18 cellular contexts compared by ENCODE assay signal in genomic region chr11:78833237-78833636, GRCh38.
DNase-seq lines count a peak whose midpoint lies in the region; ATAC-seq and TF ChIP-seq lines count a peak whose summit lies in the region.
"Had no signal": no experiment of that assay in that cellular context is flagged by ENCODE, and none has a peak within 500 bp of the region (broad histone marks: within the 10 kb centered on the region; RNA-seq: fewer than 3 reads in every experiment).

No MANE protein-coding gene starts in this region.

- H2BK5ac ChIP-seq in IMR-90 (ENCODE audit: low read depth, low read length, poor library complexity, severe bottlenecking): no peak overlapping the region

- H3K4me3 ChIP-seq in IMR-90 (ENCODE audit: insufficient read depth, low read depth, low read length) (no peak overlapping the region), lower lobe of right lung (no peak overlapping the region), thoracic aorta (no peak overlapping the region)
- H3K4me3 ChIP-seq: MG63 had no signal

- CTCF ChIA-PET in IMR-90 (lab: Yijun Ruan, JAX): no interaction called here

- no peak overlapping the region for H4K91ac ChIP-seq in IMR-90 (ENCODE audit: insufficient read depth, low read depth, low read length)

- H3K9me3 ChIP-seq in IMR-90 (ENCODE audit: control insufficient read depth, insufficient read depth, low read length): no peaks in the 10 kb centered on the region
- no peaks in the 10 kb centered on the region for H3K9me3 ChIP-seq in lower lobe of right lung
- H3K9me3 ChIP-seq in thoracic aorta: no peaks in the 10 kb centered on the region
- H3K9me3 ChIP-seq: Caco-2, MG63 had no signal

- 100% methylated on average over 1 of the region's 2 CpGs; no CpG with 5 or more reads in 1 of the 2 experiments for WGBS in IMR-90 (ENCODE audit: extremely low coverage in 2 of 2, insufficient read length in 1 of 2), 2 experiments

- H2BK20ac ChIP-seq in IMR-90 (ENCODE audit: low read depth, low read length): no peak overlapping the region

- H3K56ac ChIP-seq in IMR-90 (ENCODE audit: extremely low read depth, insufficient read depth, low read length): no peak overlapping the region

- ATAC-seq in IMR-90 (ENCODE audit: low read depth) (no peak), left cardiac atrium (peak; percentile 47 to 63), lower lobe of right lung (peak; percentile 24 to 47), thoracic aorta (ENCODE audit: insufficient number of reproducible peaks, low FRiP score, low read depth) (peak; percentile 25), HG03135 (IDR thresholded peaks at IDR 0.05; ENCODE audit: unreplicated experiment) (no peak)
- ATAC-seq: Panc1 had no signal

- no peaks in the 10 kb centered on the region; the same call in 1 of the 2 replicates for H3K27me3 ChIP-seq in IMR-90 (ENCODE audit: control insufficient read depth, insufficient read depth, low read length)
- H3K27me3 ChIP-seq in lower lobe of right lung (ENCODE audit: low read depth): no peaks in the 10 kb centered on the region
- no peaks in the 10 kb centered on the region for H3K27me3 ChIP-seq in thoracic aorta (replicated peaks; ENCODE audit: insufficient read depth)
- H3K27me3 ChIP-seq: MG63 had no signal

- no peak overlapping the region for H3K4me3 Mint-ChIP-seq in activated T-helper 2 cell treated with anti-CD3 and anti-CD28 coated beads, Interferon-gamma antibody, Interleukin-2, Interleukin-4, amounts not matched to agents 10 μg/mL and 5 μg/mL and 100 μg/mL, durations not matched to agents 14 hours and 24 hours and 36 hours (ENCODE audit: low read depth)
- H3K4me3 Mint-ChIP-seq: CD4-positive, CD25-positive, alpha-beta regulatory T cell had no signal

- H3K18ac ChIP-seq in IMR-90 (ENCODE audit: low read depth, low read length): no peak overlapping the region

- H4K8ac ChIP-seq in IMR-90 (ENCODE audit: low read depth in 2 of 2, low read length in 2 of 2): no peak overlapping the region

- no peaks in the 10 kb centered on the region for H3K36me3 Mint-ChIP-seq in activated T-helper 2 cell treated with anti-CD3 and anti-CD28 coated beads, Interferon-gamma antibody, Interleukin-2, Interleukin-4, amounts not matched to agents 10 μg/mL and 5 μg/mL and 100 μg/mL, durations not matched to agents 14 hours and 24 hours and 36 hours (ENCODE audit: low read depth)
- H3K36me3 Mint-ChIP-seq: CD4-positive, CD25-positive, alpha-beta regulatory T cell had no signal

- no peak overlapping the region; the same call in 1 of the 2 replicates for H4K5ac ChIP-seq in IMR-90 (ENCODE audit: low read depth, low read length)

- BruUV-seq in IMR-90 (replicated peaks; lab: Mats Ljungman, UMichigan): no TSS peak

- no peak overlapping the region for H2AK9ac ChIP-seq in IMR-90 (replicated peaks; ENCODE audit: low read depth, low read length, poor library complexity)

- in situ Hi-C loops in IMR-90 (cut with MboI; ENCODE audit: low sequenced_read_pairs): no loop called here

- no peaks in the 10 kb centered on the region for H4K20me1 ChIP-seq in IMR-90 (ENCODE audit: insufficient read depth, low read length)

- no peaks in the 10 kb centered on the region; the same call in 1 of the 2 replicates for H3K9me1 ChIP-seq in IMR-90 (ENCODE audit: insufficient read depth, low read length)

- H3K4ac ChIP-seq in IMR-90 (ENCODE audit: low read depth, low read length): no peak overlapping the region

- no peak overlapping the region for H2BK120ac ChIP-seq in IMR-90 (ENCODE audit: low read depth, low read length)

- H3K36me3 ChIP-seq in IMR-90 (ENCODE audit: control insufficient read depth, insufficient read depth, low read length) (peaks cover 2% of the 10 kb centered on the region; the same call in 1 of the 2 replicates), lower lobe of right lung (no peaks in the 10 kb centered on the region), thoracic aorta (no peaks in the 10 kb centered on the region)
- H3K36me3 ChIP-seq: MG63 had no signal

- H3K79me1 ChIP-seq in IMR-90 (ENCODE audit: low read depth in 1 of 2, low read length in 2 of 2): no peaks in the 10 kb centered on the region

- POLR2A ChIA-PET in IMR-90 (lab: Charles Lee; ENCODE audit: unreplicated experiment): no interaction called here

- H3K27ac ChIP-seq in IMR-90 (ENCODE audit: insufficient read depth, low read length): no peak overlapping the region
- no peak overlapping the region for H3K27ac ChIP-seq in lower lobe of right lung
- no peak overlapping the region for H3K27ac ChIP-seq in thoracic aorta

- H2AFZ ChIP-seq in IMR-90 (replicated peaks; ENCODE audit: low read length, poor library complexity): no peak overlapping the region

- H3K9ac ChIP-seq in IMR-90 (ENCODE audit: low read depth, low read length): no peak overlapping the region

- dilution Hi-C loops in IMR-90 (cut with HindIII; ENCODE audit: low sequenced_read_pairs, unreplicated experiment): no loop called here

- no peak overlapping the region for H3K27ac Mint-ChIP-seq in activated T-helper 2 cell treated with anti-CD3 and anti-CD28 coated beads, Interferon-gamma antibody, Interleukin-2, Interleukin-4, amounts not matched to agents 10 μg/mL and 5 μg/mL and 100 μg/mL, durations not matched to agents 14 hours and 24 hours and 36 hours
- H3K27ac Mint-ChIP-seq: CD4-positive, CD25-positive, alpha-beta regulatory T cell had no signal

- peaks cover 5% of the 10 kb centered on the region for H3K27me3 Mint-ChIP-seq in activated T-helper 2 cell treated with anti-CD3 and anti-CD28 coated beads, Interferon-gamma antibody, Interleukin-2, Interleukin-4, amounts not matched to agents 10 μg/mL and 5 μg/mL and 100 μg/mL, durations not matched to agents 14 hours and 24 hours and 36 hours (ENCODE audit: low read depth)

- no peak for DNase-seq in IMR-90
- no peak for DNase-seq in left cardiac atrium
- no peak for DNase-seq in lower lobe of right lung
- DNase-seq in thoracic aorta (ENCODE audit: low spot score): no peak
- DNase-seq in amniotic stem cell (lab: John Stamatoyannopoulos, UW): no peak
- DNase-seq in activated T-helper 2 cell treated with anti-CD3 and anti-CD28 coated beads, Interferon-gamma antibody, Interleukin-2, Interleukin-4, amounts not matched to agents 10 μg/mL and 5 μg/mL and 100 μg/mL, durations not matched to agents 14 hours and 24 hours and 36 hours (ENCODE audit: low spot score): no peak
- DNase-seq: ACHN; AML-193; Caco-2; CD4-positive, CD25-positive, alpha-beta regulatory T cell; DMS153; Karpas-422; MG63; NCI-H1092 treated with DMSO at 0.1 percent for 48 hours; NCI-H510A treated with DMSO at 0.1 percent for 48 hours; SHP77 had no signal

- no peak overlapping the region for H3K4me2 ChIP-seq in IMR-90 (ENCODE audit: low read depth, low read length)

- no peak overlapping the region for H3K23ac ChIP-seq in IMR-90 (ENCODE audit: low read depth, low read length)

- H2AK5ac ChIP-seq in IMR-90 (ENCODE audit: low read depth, low read length): no peak overlapping the region

- no peak for TF ChIP-seq RAD21 in IMR-90 (IDR thresholded peaks at IDR 0.05; ENCODE audit: low read length)

- TF ChIP-seq POLR2A in IMR-90 (IDR thresholded peaks at IDR 0.05; ENCODE audit: low read depth, low read length): no peak

- intact Hi-C loops in IMR-90 (cut with micrococcal nuclease): no loop called here
- intact Hi-C loops in left cardiac atrium (cut with DNase I): no loop called here
- intact Hi-C loops in lower lobe of right lung (cut with DNase I): no loop called here
- intact Hi-C loops in activated T-helper 2 cell treated with anti-CD3 and anti-CD28 coated beads, Interferon-gamma antibody, Interleukin-2, Interleukin-4, amounts not matched to agents 10 μg/mL and 5 μg/mL and 100 μg/mL, durations not matched to agents 14 hours and 24 hours and 36 hours (cut with micrococcal nuclease): no loop called here

- H2BK15ac ChIP-seq in IMR-90 (ENCODE audit: low read depth, low read length): no peak overlapping the region

- H3K4me1 ChIP-seq in IMR-90 (ENCODE audit: control insufficient read depth, insufficient read depth, low read length) (no peaks in the 10 kb centered on the region; the same call in 1 of the 2 replicates), lower lobe of right lung (no peaks in the 10 kb centered on the region), thoracic aorta (ENCODE audit: control insufficient read depth in 1 of 2, low read depth in 2 of 2) (no peaks in the 10 kb centered on the region)
- H3K4me1 ChIP-seq: Caco-2 had no signal

- no peak overlapping the region for H3K14ac ChIP-seq in IMR-90 (replicated peaks; ENCODE audit: low read depth, low read length)

- TF ChIP-seq CTCF in IMR-90 (conservative IDR thresholded peaks at IDR 0.05; ENCODE audit: low read depth, low read length): no peak
- no peak for TF ChIP-seq CTCF in lower lobe of right lung (IDR thresholded peaks at IDR 0.05)
- no peak for TF ChIP-seq CTCF in thoracic aorta (IDR thresholded peaks at IDR 0.05)

- no peaks in the 10 kb centered on the region for H3K4me1 Mint-ChIP-seq in activated T-helper 2 cell treated with anti-CD3 and anti-CD28 coated beads, Interferon-gamma antibody, Interleukin-2, Interleukin-4, amounts not matched to agents 10 μg/mL and 5 μg/mL and 100 μg/mL, durations not matched to agents 14 hours and 24 hours and 36 hours (ENCODE audit: low read depth)
- H3K4me1 Mint-ChIP-seq: CD4-positive, CD25-positive, alpha-beta regulatory T cell had no signal

- no peaks in the 10 kb centered on the region for H3K9me3 Mint-ChIP-seq in activated T-helper 2 cell treated with anti-CD3 and anti-CD28 coated beads, Interferon-gamma antibody, Interleukin-2, Interleukin-4, amounts not matched to agents 10 μg/mL and 5 μg/mL and 100 μg/mL, durations not matched to agents 14 hours and 24 hours and 36 hours

TF ChIP-seq in IMR-90, 13 proteins besides CTCF, POLR2A, EP300 and RAD21:
- TF ChIP-seq USF2 (IDR thresholded peaks at IDR 0.05; ENCODE audit: low read depth, low read length) (no peak), MAFK (IDR thresholded peaks at IDR 0.05; ENCODE audit: low read depth, low read length) (peak; percentile 92)

Comparison
In these comparisons a context has a peak if more than half of its experiments do, and no peak if none do; other contexts are left out.
1. ATAC-seq: peak in left cardiac atrium (2 of 2), lower lobe of right lung (2 of 2) and thoracic aorta (single experiment); none in IMR-90 (single experiment) and HG03135 (single experiment).